22 cellular contexts compared by ENCODE assay signal in genomic region chr17:63333869-63334268, GRCh38.
DNase-seq lines count a peak whose midpoint lies in the region; ATAC-seq, FAIRE-seq and TF ChIP-seq lines count a peak whose summit lies in the region.
"Had no signal": no experiment of that assay in that cellular context is flagged by ENCODE, and none has a peak within 500 bp of the region (broad histone marks: within the 10 kb centered on the region; RNA-seq: fewer than 3 reads in every experiment).

No MANE protein-coding gene starts in this region.

- peaks cover 7% of the 10 kb centered on the region for H3K36me3 Mint-ChIP-seq in T-helper 17 cell (ENCODE audit: low read depth)

- H3K4me1 Mint-ChIP-seq in T-helper 17 cell = peaks cover 7% of the 10 kb centered on the region
- H3K4me1 Mint-ChIP-seq: B cell had no signal

- peak; percentile 23 for FAIRE-seq in H54 (lab: Jason Lieb, UNC)
- FAIRE-seq: A204.1, D721Med, GM12878, GM12892, GM18507 had no signal

- no peak for ATAC-seq in T-helper 17 cell
- ATAC-seq in GM21825 (IDR thresholded peaks at IDR 0.05; ENCODE audit: unreplicated experiment) = no peak
- ATAC-seq: CD8-positive, alpha-beta T cell; GM12878 had no signal

- peak overlapping the region; percentile 1 for H3K27ac Mint-ChIP-seq in T-helper 17 cell
- H3K27ac Mint-ChIP-seq: B cell; CD4-positive, alpha-beta T cell; CD8-positive, alpha-beta T cell had no signal

- H3K4me3 Mint-ChIP-seq in T-helper 17 cell = no peak overlapping the region
- H3K4me3 Mint-ChIP-seq: B cell; CD4-positive, alpha-beta T cell; CD8-positive, alpha-beta T cell had no signal

- TF ChIP-seq POLR2A in H54 (IDR thresholded peaks at IDR 0.05; ENCODE audit: low read depth, low read length) = no peak

- H3K9me3 ChIP-seq in T-helper 17 cell (ENCODE audit: control insufficient read depth, low read length, poor library complexity, severe bottlenecking) = no peaks in the 10 kb centered on the region
- H3K9me3 ChIP-seq: BLaER1 treated with 17β-estradiol and CSF1 and Interleukin-3, amounts not matched to agents 10 nM and 100 nM; Caco-2 had no signal

- H3K27me3 Mint-ChIP-seq in T-helper 17 cell = no peaks in the 10 kb centered on the region
- H3K27me3 Mint-ChIP-seq: CD4-positive, alpha-beta T cell had no signal

- DNase-seq in H54 (ENCODE audit: insufficient read length, low spot score) (no peak), M059J (ENCODE audit: low read depth) (peak; percentile 58), T-helper 17 cell (no peak), epidermal melanocyte (ENCODE audit: insufficient read length, low spot score) (no peak)
- no peak for DNase-seq in activated CD4-positive, alpha-beta T cell treated with anti-CD3 and anti-CD28 coated beads for 48 hours
- DNase-seq: 8988T; AML-193; Caco-2; Calu3; CD4-positive, alpha-beta T cell; CD8-positive, alpha-beta T cell; DND-41; EL; GDM1 had no signal
